7 cellular contexts compared by ENCODE assay signal in the genomic region with DNA sequence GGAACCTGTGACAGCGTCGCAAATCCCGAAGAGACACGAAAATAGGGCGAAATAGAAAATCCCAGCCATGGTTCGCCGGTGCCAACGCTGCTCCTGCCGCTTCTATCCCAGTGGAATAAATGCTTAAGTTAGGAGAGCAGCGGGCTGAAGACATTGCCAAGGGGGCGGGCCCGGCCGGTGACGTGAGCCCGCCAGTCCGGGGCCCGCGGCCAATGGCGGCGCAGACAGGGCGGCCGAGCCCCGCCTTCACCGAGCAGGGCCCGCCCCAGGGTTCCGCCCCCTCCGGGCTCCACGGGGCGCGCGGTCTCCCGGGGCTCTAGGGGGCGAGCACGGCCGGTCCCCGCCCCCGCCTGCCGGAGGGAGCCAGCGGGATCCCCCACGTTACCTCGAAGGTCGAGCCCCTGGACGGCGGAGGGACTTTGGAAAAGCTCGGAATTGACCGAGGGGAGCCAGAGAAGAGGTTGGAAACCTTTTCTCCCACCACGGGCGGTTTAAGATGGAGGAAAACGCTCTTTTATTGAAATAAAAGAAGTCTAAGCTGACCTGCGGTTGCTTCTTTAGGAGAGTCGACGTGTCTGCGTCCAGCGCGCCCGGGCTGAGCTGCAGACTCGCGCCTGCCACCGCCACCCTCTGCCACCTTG.
DNase-seq lines count a peak whose midpoint lies in the region; ATAC-seq lines count a peak whose summit lies in the region.

A gene (minus strand): TSS at position 125 of the 641 bp plus-strand sequence. CDS start 56 bp downstream, at position 69.

- peak; percentile 94 for ATAC-seq in GM18519 (IDR thresholded peaks at IDR 0.05; ENCODE audit: low FRiP score, unreplicated experiment)
- peak; percentile 93 for ATAC-seq in HG02981 (IDR thresholded peaks at IDR 0.05; ENCODE audit: unreplicated experiment)

- DNase-seq in NCI-H2171 treated with DMSO at 0.1 percent for 48 hours (lab: John Stamatoyannopoulos, UW) (peak; percentile 93), cerebellar nuclear complex (lab: John Stamatoyannopoulos, UW) (peak; percentile 15 to 42), islet precursor cell (peak; percentile 92)
- peak; percentile 84 for DNase-seq in activated CD4-positive, CD25-positive, alpha-beta regulatory T cell treated with anti-CD3 and anti-CD28 coated beads, Interleukin-2, amount 50 U/mL, for 72 hours
- peak; percentile 62 to 68 for DNase-seq in stimulated activated CD4-positive, alpha-beta T cell treated with anti-CD3 and anti-CD28 coated beads, Interleukin-12 subunit alpha, Interleukin-12 subunit beta, amount 100 ng/mL, for 24 hours (ENCODE audit: low read depth in 2 of 2)

Comparison
In these comparisons a context has a peak if more than half of its experiments do, and no peak if none do; other contexts are left out.
1. Peak in every context shown above with its lines: DNase-seq and ATAC-seq.
2. DNase-seq: peak in every context shown above with its lines; median percentile 93 in NCI-H2171 treated with DMSO at 0.1 percent for 48 hours; 92 in islet precursor cell; 84 in activated CD4-positive, CD25-positive, alpha-beta regulatory T cell treated with anti-CD3 and anti-CD28 coated beads, Interleukin-2, amount 50 U/mL, for 72 hours; 65 in stimulated activated CD4-positive, alpha-beta T cell treated with anti-CD3 and anti-CD28 coated beads, Interleukin-12 subunit alpha, Interleukin-12 subunit beta, amount 100 ng/mL, for 24 hours; 28 in cerebellar nuclear complex.